ENCODE assay signal across 8 cellular contexts in the genomic region with DNA sequence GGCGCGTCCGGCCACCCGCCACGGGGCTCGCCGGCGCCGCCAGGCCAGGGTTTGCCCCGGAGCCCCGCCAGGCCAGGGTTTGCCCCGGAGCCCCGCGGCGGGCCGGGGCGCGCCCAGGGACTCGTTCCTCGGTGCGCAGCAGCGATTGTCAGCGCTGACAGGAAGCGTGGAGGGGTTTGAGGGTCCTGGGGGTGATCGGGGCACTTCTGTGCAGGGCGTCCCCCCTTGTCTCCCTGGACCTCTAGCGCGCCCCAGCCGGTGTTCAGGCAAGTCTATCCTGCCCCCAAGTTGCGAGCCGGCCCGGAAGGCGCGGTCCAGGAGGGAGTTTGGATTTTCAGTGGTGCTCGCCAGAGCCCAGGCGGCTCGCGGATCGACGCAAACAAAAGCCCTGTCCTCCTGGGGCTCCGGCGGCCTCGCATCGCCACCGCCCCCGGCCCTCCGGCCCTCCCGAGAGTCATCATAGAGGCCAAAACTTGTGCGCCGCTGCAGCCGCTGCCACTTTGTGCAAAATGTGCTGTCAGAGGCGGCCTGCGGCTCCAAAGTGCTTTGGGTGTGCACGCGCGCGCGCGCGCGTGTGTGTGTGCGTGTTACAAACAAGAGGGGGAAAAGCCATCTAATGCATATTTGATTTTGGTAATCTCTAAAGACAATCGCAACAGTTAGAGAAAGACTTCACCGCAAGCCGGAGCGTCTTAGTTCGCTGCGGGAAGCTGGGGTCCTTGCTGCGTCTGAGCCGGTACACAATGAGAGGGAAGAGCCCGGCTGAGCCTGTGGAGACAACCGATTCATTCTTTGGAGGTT. TPM values are rescaled to one million over a fixed set of nuclear protein-coding genes. Genes with fewer than 3 reads are reported as not detected.
DNase-seq lines count a peak whose midpoint lies in the region; ATAC-seq and TF ChIP-seq lines count a peak whose summit lies in the region.

No MANE protein-coding gene starts in this region.

- intact Hi-C loops in dorsolateral prefrontal cortex (cut with DNase I) = loop anchor here (2.0 to 10.0 kb wide), 5 partner anchors 137 to 467 kb away; no protein-coding TSS in a partner anchor
- intact Hi-C loops in right lobe of liver (cut with DNase I) = no loop called here

- H3K9me3 ChIP-seq in right lobe of liver = no peaks in the 10 kb centered on the region
- no peaks in the 10 kb centered on the region for H3K9me3 ChIP-seq in suprapubic skin

- peaks cover 0 to 8% (median 3%) of the 10 kb centered on the region in 4 donors for H3K4me1 ChIP-seq in right lobe of liver
- H3K4me1 ChIP-seq in suprapubic skin = peaks cover 28% of the 10 kb centered on the region

- H3K36me3 ChIP-seq in right lobe of liver = no peaks in the 10 kb centered on the region
- no peaks in the 10 kb centered on the region for H3K36me3 ChIP-seq in suprapubic skin

- H3K27me3 ChIP-seq in dorsolateral prefrontal cortex = peaks cover 0 to 12% (median 0%) of the 10 kb centered on the region in 45 donors
- H3K27me3 ChIP-seq in right lobe of liver = peaks cover 0 to 5% of the 10 kb centered on the region in 2 donors
- H3K27me3 ChIP-seq in suprapubic skin = no peaks in the 10 kb centered on the region

- TF ChIP-seq CTCF in AG10803 (conservative IDR thresholded peaks at IDR 0.05; ENCODE audit: low read length) (no peak), dorsolateral prefrontal cortex (IDR thresholded peaks at IDR 0.05 in 54 of 56, conservative IDR thresholded peaks at IDR 0.05 in 2 of 56; ENCODE audit: low read depth in 1 of 56, partially characterized antibody in 56 of 56) (peak in 2 of 56 donors; percentile 11 to 12), right lobe of liver (IDR thresholded peaks at IDR 0.05) (no peak), suprapubic skin (IDR thresholded peaks at IDR 0.05) (no peak)

- no peak for TF ChIP-seq EP300 in suprapubic skin (IDR thresholded peaks at IDR 0.05)

- ATAC-seq in GM19351 (IDR thresholded peaks at IDR 0.05; ENCODE audit: unreplicated experiment) (peak; percentile 18), right lobe of liver (peak in 3 of 4 donors; percentile 14 to 20 (median 19)), esophagus mucosa (no peak)

- TF ChIP-seq POLR2A in right lobe of liver (IDR thresholded peaks at IDR 0.05) = no peak
- no peak for TF ChIP-seq POLR2A in suprapubic skin (IDR thresholded peaks at IDR 0.05)

- 2% methylated on average over 15 of the region's 72 CpGs for WGBS in right lobe of liver (ENCODE audit: insufficient coverage, low coverage, low lambda C conversion rate, missing lambda C conversion rate)
- WGBS in suprapubic skin = under 1% methylated on average over 21 of the region's 72 CpGs

- H3K27ac ChIP-seq in dorsolateral prefrontal cortex (peak overlapping the region in 28 of 59 donors; percentile 8 to 89 (median 53)), right lobe of liver (no peak overlapping the region), suprapubic skin (peak overlapping the region; percentile 67)

- DNase-seq in AG10803 (ENCODE audit: low read depth) (peak; percentile 36), RPMI7951 (ENCODE audit: low read depth) (peak; percentile 56), dorsolateral prefrontal cortex (peak; percentile 17 to 57 (median 41)), right lobe of liver (peak; percentile 28 to 57 (median 45)), suprapubic skin (ENCODE audit: low spot score in 2 of 2) (peak; percentile 75 to 84), NOMO-1 treated with dmso at 0.1 percent for 144 hours (lab: John Stamatoyannopoulos, UW; ENCODE audit: unreplicated experiment) (no peak)

- peak overlapping the region; percentile 68 for H3K4me3 ChIP-seq in AG10803 (ENCODE audit: low read length)
- H3K4me3 ChIP-seq in dorsolateral prefrontal cortex = peak overlapping the region; percentile 44 to 87 (median 71)
- H3K4me3 ChIP-seq in right lobe of liver = peak overlapping the region; percentile 39 to 60 (median 47)
- peak overlapping the region; percentile 63 for H3K4me3 ChIP-seq in suprapubic skin

RNA-seq across cellular contexts. Expression of a gene that starts 1.0 kb away (rescaled TPM):
- total RNA-seq in RPMI7951 (2014; rRNA removed; shearing (Covaris generic)) = 9.0 and 10.5 TPM in 2 replicates
- total RNA-seq in dorsolateral prefrontal cortex (1 to 10 TPM in 119 of 120 experiments, under 1 TPM in 1; 0.53 to 5.6 (median 3.1) TPM), right lobe of liver (under 1 TPM; 0.04 to 0.58 (median 0.37) TPM), suprapubic skin (10 to 100 TPM; 10.6 to 21.7 (median 15.1) TPM), esophagus mucosa (4.4 TPM)

Comparison
In these comparisons a context has a peak if more than half of its experiments do, and no peak if none do; other contexts are left out.
1. intact Hi-C loops: an anchor here in dorsolateral prefrontal cortex (2.0 to 10.0 kb wide); none called in right lobe of liver.